In genomic region chr10:75439811-75440210, GRCh38 we compare ENCODE assay signal across 22 cellular contexts. TPM values are rescaled to one million over a fixed set of nuclear protein-coding genes. Genes with fewer than 3 reads are reported as not detected.
"Had no signal": no experiment of that assay in that cellular context is flagged by ENCODE, and none has a peak within 500 bp of the region (broad histone marks: within the 10 kb centered on the region; RNA-seq: fewer than 3 reads in every experiment).

No MANE protein-coding gene starts in this region.

- H3K4me3 ChIP-seq: coronary artery, dorsolateral prefrontal cortex, esophagus muscularis mucosa, gastrocnemius medialis, heart right ventricle, left lung, lower lobe of right lung, mucosa of descending colon had no signal

- H3K27ac Mint-ChIP-seq: immature natural killer cell, mesothelial cell of epicardium had no signal

- DNase-seq: dermis blood vessel endothelial cell; dorsolateral prefrontal cortex; effector CD4-positive, alpha-beta T cell; effector memory CD4-positive, alpha-beta T cell; foreskin keratinocyte; gastrocnemius medialis; glutamatergic neuron; head of caudate nucleus; heart right ventricle; hippocampal formation; immature natural killer cell; left cardiac atrium; left lung; left ventricle myocardium superior; lower lobe of right lung; mesenchymal stem cell; mucosa of descending colon had no signal

- H3K27ac ChIP-seq: coronary artery, dorsolateral prefrontal cortex, esophagus muscularis mucosa, foreskin keratinocyte, gastrocnemius medialis, heart right ventricle, left lung, lower lobe of right lung had no signal

- H3K4me1 ChIP-seq: esophagus muscularis mucosa, foreskin keratinocyte, gastrocnemius medialis, heart right ventricle, lower lobe of right lung had no signal

- H3K4me1 Mint-ChIP-seq: immature natural killer cell had no signal

- H3K36me3 ChIP-seq: gastrocnemius medialis had no signal

- H3K27me3 ChIP-seq: esophagus muscularis mucosa, foreskin keratinocyte, gastrocnemius medialis, heart right ventricle, left lung had no signal

- H3K4me3 Mint-ChIP-seq: immature natural killer cell, mesothelial cell of epicardium had no signal

RNA-seq across cellular contexts. Expression of gene LRMDA, which starts 8.4 kb away (rescaled TPM):
- total RNA-seq: foreskin keratinocyte, myocyte had no signal
- polyA plus RNA-seq: foreskin keratinocyte, keratinocyte had no signal
